3 cellular contexts compared by ENCODE assay signal in the genomic region with DNA sequence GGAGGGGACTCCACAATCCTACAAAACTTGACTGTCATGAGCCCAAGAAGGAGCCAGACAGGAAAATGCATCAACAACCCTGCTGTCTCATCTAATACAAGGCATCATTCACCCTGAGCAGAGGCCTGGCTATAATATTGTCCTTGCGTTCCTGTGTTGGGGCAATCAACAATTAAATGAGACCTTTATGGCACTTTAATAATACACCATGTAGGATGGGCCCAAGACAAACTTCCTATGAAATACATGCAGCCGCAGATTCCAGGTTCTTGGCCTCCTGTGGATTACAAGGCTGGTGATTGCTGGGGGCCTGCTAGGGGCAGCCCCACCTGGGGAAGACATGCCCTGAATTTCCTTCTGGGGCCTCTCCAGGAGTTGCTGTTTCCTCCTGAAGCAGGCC.
"Had no signal": no experiment of that assay in that cellular context is flagged by ENCODE, and none has a peak within 500 bp of the region (broad histone marks: within the 10 kb centered on the region; RNA-seq: fewer than 3 reads in every experiment).

No MANE protein-coding gene starts in this region.

- DNase-seq: H9, HCEC 1CT had no signal

- H2AFZ ChIP-seq: GM23338 had no signal

- ATAC-seq: GM23338 had no signal

- H3K4me2 ChIP-seq: GM23338 had no signal

- H3K4me3 ChIP-seq: GM23338 had no signal
